In the genomic region with DNA sequence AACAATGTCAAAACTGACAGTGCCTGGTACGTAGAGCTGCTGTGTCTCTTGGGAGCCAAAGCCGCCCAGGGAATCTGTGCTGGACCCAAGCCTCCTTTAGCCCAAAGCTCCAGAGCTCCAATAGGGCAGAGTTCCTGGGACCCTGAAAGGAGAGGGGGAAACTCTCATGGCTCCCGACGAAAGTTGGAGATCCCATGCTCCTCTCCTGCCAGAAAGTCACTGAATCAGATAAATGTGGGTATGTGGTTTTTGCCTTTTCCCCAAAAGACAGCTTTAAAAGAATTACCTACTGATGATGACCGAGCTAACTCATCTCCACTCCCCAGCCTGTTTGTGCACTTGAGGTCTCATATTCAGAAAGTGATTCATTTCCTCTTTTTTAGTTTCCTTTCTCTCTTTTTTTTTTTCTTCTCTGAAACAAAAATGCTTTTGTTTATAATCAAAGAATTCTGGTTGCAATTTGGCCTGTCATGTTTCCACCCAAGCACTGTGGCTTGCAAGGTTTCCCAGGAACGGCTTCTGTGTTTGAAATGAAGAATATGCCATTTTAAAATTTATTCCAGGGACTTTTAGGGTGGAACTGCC, we compare ENCODE assay signal across 8 cellular contexts. TPM values are rescaled to one million over a fixed set of nuclear protein-coding genes. Genes with fewer than 3 reads are reported as not detected.
A peak's percentile ranks its signal among the peaks of the same experiment; 100 is the strongest.
DNase-seq lines count a peak whose midpoint lies in the region; ATAC-seq and TF ChIP-seq lines count a peak whose summit lies in the region.

No MANE protein-coding gene starts in this region.

- no peaks in the 10 kb centered on the region for H3K9me3 ChIP-seq in neutrophil

- peaks cover 35 to 49% (median 42%) of the 10 kb centered on the region in 3 donors for H3K4me1 Mint-ChIP-seq in IgD-negative memory B cell
- H3K4me1 Mint-ChIP-seq in activated T-helper 1 cell treated with anti-CD3 and anti-CD28 coated beads, Interleukin-12 subunit alpha, Interleukin-12 subunit beta, Interleukin-2, Interleukin-4 antibody, amounts not matched to agents 30 ng/mL and 10 ng/mL and 1 ng/mL, durations not matched to agents 14 hours and 24 hours and 36 hours (ENCODE audit: low read depth): peaks cover 47% of the 10 kb centered on the region

- H3K27me3 Mint-ChIP-seq in IgD-negative memory B cell: peaks cover 4% of the 10 kb centered on the region
- no peaks in the 10 kb centered on the region for H3K27me3 Mint-ChIP-seq in activated T-helper 1 cell treated with anti-CD3 and anti-CD28 coated beads, Interleukin-12 subunit alpha, Interleukin-12 subunit beta, Interleukin-2, Interleukin-4 antibody, amounts not matched to agents 30 ng/mL and 10 ng/mL and 1 ng/mL, durations not matched to agents 14 hours and 24 hours and 36 hours (ENCODE audit: insufficient read depth)

- H3K4me1 ChIP-seq in neutrophil (ENCODE audit: control insufficient read depth in 1 of 2, insufficient read depth in 1 of 2, low read depth in 1 of 2, low read length in 1 of 2): peaks cover 28 to 42% of the 10 kb centered on the region in 2 experiments

- intact Hi-C loops in activated T-helper 1 cell treated with anti-CD3 and anti-CD28 coated beads, Interleukin-12 subunit alpha, Interleukin-12 subunit beta, Interleukin-2, Interleukin-4 antibody, amounts not matched to agents 30 ng/mL and 10 ng/mL and 1 ng/mL, durations not matched to agents 14 hours and 24 hours and 36 hours (cut with micrococcal nuclease): loop anchor here (1.0 to 5.0 kb wide), 6 partner anchors 9 to 1343 kb away; a partner anchor contains a TSS

- DNase-seq in GM10266 (ENCODE audit: extremely low spot score) (peak; percentile 47), amniotic stem cell (lab: John Stamatoyannopoulos, UW) (no peak), T1000 (lab: John Stamatoyannopoulos, UW) (no peak), NCI-H446 treated with DMSO at 0.1 percent for 48 hours (lab: John Stamatoyannopoulos, UW) (no peak)
- DNase-seq in activated T-helper 1 cell treated with anti-CD3 and anti-CD28 coated beads, Interleukin-12 subunit alpha, Interleukin-12 subunit beta, Interleukin-2, Interleukin-4 antibody, amounts not matched to agents 30 ng/mL and 10 ng/mL and 1 ng/mL, durations not matched to agents 14 hours and 24 hours and 36 hours (ENCODE audit: low spot score): peak; percentile 38

- peak; percentile 82 for ATAC-seq in GM21576 (IDR thresholded peaks at IDR 0.05; ENCODE audit: unreplicated experiment)

- peak overlapping the region; percentile 56 to 84 (median 73) for H3K4me3 Mint-ChIP-seq in IgD-negative memory B cell
- H3K4me3 Mint-ChIP-seq in activated T-helper 1 cell treated with anti-CD3 and anti-CD28 coated beads, Interleukin-12 subunit alpha, Interleukin-12 subunit beta, Interleukin-2, Interleukin-4 antibody, amounts not matched to agents 30 ng/mL and 10 ng/mL and 1 ng/mL, durations not matched to agents 14 hours and 24 hours and 36 hours: peak overlapping the region; percentile 8

- TF ChIP-seq CTCF in GM10266 (IDR thresholded peaks at IDR 0.05; ENCODE audit: control insufficient read depth, insufficient read depth, low read depth, missing control alignments) (no peak), neutrophil (IDR thresholded peaks at IDR 0.05) (no peak)

- no peaks in the 10 kb centered on the region for H3K36me3 Mint-ChIP-seq in IgD-negative memory B cell
- H3K36me3 Mint-ChIP-seq in activated T-helper 1 cell treated with anti-CD3 and anti-CD28 coated beads, Interleukin-12 subunit alpha, Interleukin-12 subunit beta, Interleukin-2, Interleukin-4 antibody, amounts not matched to agents 30 ng/mL and 10 ng/mL and 1 ng/mL, durations not matched to agents 14 hours and 24 hours and 36 hours (ENCODE audit: low read depth): no peaks in the 10 kb centered on the region

- H3K27me3 ChIP-seq in neutrophil: no peaks in the 10 kb centered on the region

- peak overlapping the region; percentile 71 for H3K27ac ChIP-seq in neutrophil

- H3K36me3 ChIP-seq in neutrophil: no peaks in the 10 kb centered on the region

- peak overlapping the region in 1 of 2 experiments; percentile 24 for H3K4me3 ChIP-seq in neutrophil (ENCODE audit: low read depth in 1 of 2, low read length in 1 of 2)

- peak overlapping the region; percentile 11 to 81 (median 70) for H3K27ac Mint-ChIP-seq in IgD-negative memory B cell
- peak overlapping the region; percentile 72 for H3K27ac Mint-ChIP-seq in activated T-helper 1 cell treated with anti-CD3 and anti-CD28 coated beads, Interleukin-12 subunit alpha, Interleukin-12 subunit beta, Interleukin-2, Interleukin-4 antibody, amounts not matched to agents 30 ng/mL and 10 ng/mL and 1 ng/mL, durations not matched to agents 14 hours and 24 hours and 36 hours

- H3K9me3 Mint-ChIP-seq in IgD-negative memory B cell: no peaks in the 10 kb centered on the region
- no peaks in the 10 kb centered on the region for H3K9me3 Mint-ChIP-seq in activated T-helper 1 cell treated with anti-CD3 and anti-CD28 coated beads, Interleukin-12 subunit alpha, Interleukin-12 subunit beta, Interleukin-2, Interleukin-4 antibody, amounts not matched to agents 30 ng/mL and 10 ng/mL and 1 ng/mL, durations not matched to agents 14 hours and 24 hours and 36 hours

RNA-seq across cellular contexts. Expression of a gene that starts 14.1 kb away (rescaled TPM):
- polyA plus RNA-seq in IgD-negative memory B cell: 89.4 TPM
- 57.2 and 59.5 TPM in 2 replicates for total RNA-seq in activated T-helper 1 cell treated with anti-CD3 and anti-CD28 coated beads, Interleukin-12 subunit alpha, Interleukin-12 subunit beta, Interleukin-2, Interleukin-4 antibody, amounts not matched to agents 30 ng/mL and 10 ng/mL and 1 ng/mL, durations not matched to agents 14 hours and 24 hours and 36 hours

Comparison
In these comparisons a context has a peak if more than half of its experiments do, and no peak if none do; other contexts are left out.
1. DNase-seq: peak in GM10266 (single experiment) and activated T-helper 1 cell treated with anti-CD3 and anti-CD28 coated beads, Interleukin-12 subunit alpha, Interleukin-12 subunit beta, Interleukin-2, Interleukin-4 antibody, amounts not matched to agents 30 ng/mL and 10 ng/mL and 1 ng/mL, durations not matched to agents 14 hours and 24 hours and 36 hours (single experiment); none in amniotic stem cell (single experiment), T1000 (single experiment) and NCI-H446 treated with DMSO at 0.1 percent for 48 hours (single experiment).